Comparison of ENCODE assay signal across 1 cellular context in the genomic region with DNA sequence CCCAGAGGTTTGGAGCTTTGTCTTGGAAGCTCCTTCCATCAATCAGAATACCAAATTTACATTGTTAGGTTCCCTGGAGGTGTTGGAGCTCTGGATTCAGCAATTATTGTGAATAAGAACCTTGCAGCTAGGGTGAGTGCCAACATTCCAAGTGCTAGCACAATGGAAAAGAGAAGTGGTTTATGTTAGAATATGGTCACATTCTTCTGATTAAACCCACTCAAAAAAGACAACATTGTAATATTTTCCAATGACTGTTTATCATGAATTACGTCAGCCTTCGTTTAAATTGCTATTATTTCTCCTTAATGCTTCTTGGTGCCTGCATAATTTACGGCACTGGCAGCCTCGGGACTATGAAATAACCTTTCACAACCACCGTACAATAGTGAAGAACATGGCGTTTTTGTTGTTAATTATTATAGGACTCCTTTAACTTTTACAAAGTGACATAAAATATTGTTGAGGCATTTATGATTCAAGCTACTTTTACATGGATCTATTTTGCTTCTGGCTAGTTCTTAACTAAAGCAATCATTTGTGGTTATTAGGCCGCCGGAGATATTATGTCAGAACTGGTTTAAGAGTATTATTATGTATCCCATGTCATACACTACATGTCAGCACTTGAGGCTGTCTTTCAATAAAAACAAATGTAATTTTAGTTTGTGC.
TF ChIP-seq lines count a peak whose summit lies in the region.

No MANE protein-coding gene starts in this region.

TF ChIP-seq in GM12878, 131 proteins besides CTCF, POLR2A, EP300 and RAD21 (continued from another document):
- TF ChIP-seq MEF2B (IDR thresholded peaks at IDR 0.05; ENCODE audit: partially characterized antibody, poor library complexity, severe bottlenecking) = no peak
- no peak for TF ChIP-seq TCF7 (IDR thresholded peaks at IDR 0.05; ENCODE audit: borderline replicate concordance)
